ENCODE assay signal across 8 cellular contexts in the genomic region with DNA sequence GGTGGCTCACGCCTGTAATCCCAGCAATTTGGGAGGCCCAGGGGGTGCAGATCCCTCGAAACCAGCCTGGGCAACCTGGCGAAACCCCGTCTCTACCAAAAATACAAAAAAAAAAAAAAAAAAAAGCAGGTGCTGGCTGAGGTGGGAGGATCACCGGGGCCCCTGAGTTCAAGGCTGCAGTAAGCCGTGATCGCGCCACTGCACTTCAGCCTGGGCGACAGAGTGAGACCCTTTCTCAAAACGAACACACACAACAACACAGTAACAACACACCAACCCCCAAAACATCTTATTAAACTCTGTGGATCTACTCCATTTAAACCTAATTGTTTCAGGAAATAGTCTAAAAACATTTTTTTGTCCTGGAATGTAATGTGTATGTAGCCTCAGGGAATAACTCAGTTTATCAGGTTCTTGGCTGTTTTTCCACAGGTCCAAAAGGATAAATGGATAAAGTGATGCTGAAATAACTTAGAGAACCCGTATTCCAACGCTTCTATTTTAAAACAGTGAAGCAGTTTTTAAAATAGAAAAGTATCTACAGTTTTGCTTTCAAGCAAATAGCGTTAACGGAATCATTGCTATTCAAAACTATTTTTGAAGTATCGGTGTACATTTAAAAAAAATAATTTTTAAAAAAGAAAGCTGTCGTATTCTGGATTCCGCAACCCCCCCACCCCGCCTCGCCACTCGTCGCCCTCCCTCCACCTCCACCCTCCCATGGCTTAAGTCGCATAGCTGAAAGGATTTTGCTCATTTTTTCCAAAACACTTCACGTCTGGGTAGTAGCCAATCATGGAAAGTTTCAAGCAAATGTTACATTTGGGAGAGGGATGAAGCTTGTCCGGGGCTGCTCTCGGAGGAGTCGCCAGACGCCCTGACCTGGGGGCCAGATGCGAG. TPM values are rescaled to one million over a fixed set of nuclear protein-coding genes. Genes with fewer than 3 reads are reported as not detected.
DNase-seq lines count a peak whose midpoint lies in the region; TF ChIP-seq lines count a peak whose summit lies in the region.

No MANE protein-coding gene starts in this region.

- in situ Hi-C loops in Caki2 (cut with HindIII; ENCODE audit: low pct_unique_long_range_greater_than_20kb, low sequenced_read_pairs), result no loop called here

- no peak for TF ChIP-seq CTCF in KMS-11 (conservative IDR thresholded peaks at IDR 0.05; ENCODE audit: low read depth, low read length)
- TF ChIP-seq CTCF in cardiac muscle cell (IDR thresholded peaks at IDR 0.05; ENCODE audit: low read depth, low read length), result no peak

- H3K9ac ChIP-seq in KMS-11, result peak overlapping the region; percentile 83

- peak overlapping the region; percentile 99 for H2AFZ ChIP-seq in KMS-11 (ENCODE audit: low read depth)

- peaks cover 27% of the 10 kb centered on the region for H3K4me1 ChIP-seq in KMS-11 (ENCODE audit: low read depth, poor library complexity, severe bottlenecking)
- H3K4me1 ChIP-seq in cardiac muscle cell (ENCODE audit: low read depth), result peaks cover 22% of the 10 kb centered on the region

- H3K79me2 ChIP-seq in KMS-11 (ENCODE audit: insufficient read depth, low read depth), result peaks cover 36% of the 10 kb centered on the region

- H3K27me3 ChIP-seq in KMS-11 (ENCODE audit: insufficient read depth, low read depth) (no peaks in the 10 kb centered on the region), cardiac muscle cell (no peaks in the 10 kb centered on the region)

- H3K9me3 ChIP-seq in cardiac muscle cell (ENCODE audit: low read depth), result no peaks in the 10 kb centered on the region

- H3K27ac ChIP-seq in KMS-11 (peak overlapping the region; percentile 69), cardiac muscle cell (peak overlapping the region; percentile 79), skin epidermis (peak overlapping the region; percentile 13 to 98 (median 95))

- H3K36me3 ChIP-seq in KMS-11 (ENCODE audit: insufficient read depth) (no peaks in the 10 kb centered on the region), cardiac muscle cell (no peaks in the 10 kb centered on the region)

- H3K4me3 ChIP-seq in KMS-11 (IDR thresholded peaks at IDR 0.05; ENCODE audit: insufficient read depth, low read depth, low read length) (peak overlapping the region; percentile 75), cardiac muscle cell (peak overlapping the region; percentile 92), skin epidermis (peak overlapping the region; percentile 80 to 97 (median 92))

- peaks cover 21% of the 10 kb centered on the region for H4K20me1 ChIP-seq in KMS-11 (ENCODE audit: insufficient read depth)

- H3K4me2 ChIP-seq in KMS-11, result peak overlapping the region; percentile 72

- peak; percentile 61 for DNase-seq in Caki2 (ENCODE audit: low read depth)
- DNase-seq in activated gamma-delta T cell (lab: John Stamatoyannopoulos, UW), result peak; percentile 21
- DNase-seq in cardiac muscle cell (ENCODE audit: low read depth in 1 of 2, low spot score in 1 of 2), result peak in 1 of 2 donors; percentile 63
- no peak for DNase-seq in kidney glomerular epithelial cell (lab: John Stamatoyannopoulos, UW)
- DNase-seq in NCI-H1092 treated with DMSO at 0.1 percent for 48 hours (lab: John Stamatoyannopoulos, UW), result no peak
- DNase-seq in OCI-M2 (lab: John Stamatoyannopoulos, UW; ENCODE audit: unreplicated experiment), result no peak

RNA-seq across cellular contexts. Expression of gene GLS, which starts 0.9 kb away (rescaled TPM):
- total RNA-seq in Caki2 (2014; rRNA removed; shearing (Covaris generic); ENCODE audit: low replicate concordance), result 270 and 324 TPM in 2 replicates
- total RNA-seq in cardiac muscle cell, result 63.7 and 80.8 TPM in 2 replicates
- 35.2 and 45.7 TPM in 2 replicates for polyA plus RNA-seq in cardiac muscle cell

Comparison
In these comparisons a context has a peak if more than half of its experiments do, and no peak if none do; other contexts are left out.
1. DNase-seq: peak in Caki2 (single experiment) and activated gamma-delta T cell (single experiment); none in kidney glomerular epithelial cell (single experiment), NCI-H1092 treated with DMSO at 0.1 percent for 48 hours (single experiment) and OCI-M2 (single experiment).
2. Peak in every context shown above with its lines, with median percentiles within 50 percentile points of each other: H3K27ac ChIP-seq and H3K4me3 ChIP-seq.